In genomic region chr6:56699066-56699654, GRCh38 we compare ENCODE assay signal across 8 cellular contexts. TPM values are rescaled to one million over a fixed set of nuclear protein-coding genes. Genes with fewer than 3 reads are reported as not detected.
DNase-seq lines count a peak whose midpoint lies in the region; ATAC-seq and TF ChIP-seq lines count a peak whose summit lies in the region.

No MANE protein-coding gene starts in this region.

- no peaks in the 10 kb centered on the region for H3K27me3 Mint-ChIP-seq in MCF 10A (ENCODE audit: insufficient read depth, unreplicated experiment)

- CTCF ChIA-PET in MCF 10A (lab: Yijun Ruan, JAX), result interaction anchor here (0.6 to 3.7 kb wide), 25 partner anchors 9 to 479 kb away, joined by 3 to 22 read pairs (median 4); no protein-coding TSS in a partner anchor

- H3K36me3 Mint-ChIP-seq in MCF 10A (ENCODE audit: insufficient read depth, unreplicated experiment), result peaks cover 17% of the 10 kb centered on the region

- no peak overlapping the region for H3K27ac Mint-ChIP-seq in MCF 10A (ENCODE audit: low read depth, unreplicated experiment)

- H3K4me3 Mint-ChIP-seq in MCF 10A (ENCODE audit: unreplicated experiment), result no peak overlapping the region

- POLR2A ChIA-PET in MCF 10A (lab: Yijun Ruan, JAX), result interaction anchor here (0.6 to 3.8 kb wide), 18 partner anchors 9 to 104 kb away, joined by 3 to 20 read pairs (median 4); partner anchors contain the start of gene DST

- BruUV-seq in MCF 10A (replicated peaks; lab: Mats Ljungman, UMichigan), result no TSS peak

- peak; percentile 28 for TF ChIP-seq CTCF in GM12873 (IDR thresholded peaks at IDR 0.05; ENCODE audit: insufficient read depth, low read depth, low read length, missing control alignments)
- peak; percentile 37 for TF ChIP-seq CTCF in MCF 10A (IDR thresholded peaks at IDR 0.05; ENCODE audit: unreplicated experiment)

- DNase-seq in NCI-H1105 treated with DMSO at 0.1 percent for 48 hours (lab: John Stamatoyannopoulos, UW) (peak; percentile 75), MCF 10A (ENCODE audit: unreplicated experiment) (peak; percentile 46), lung microvascular endothelial cell (ENCODE audit: low read depth in 2 of 2) (peak; percentile 47 to 61), retina (no peak)

- intact Hi-C loops in MCF 10A (cut with micrococcal nuclease), result loop anchor here (1.0 kb wide), 1 partner anchor 62 kb away; no protein-coding TSS in a partner anchor

- H3K4me1 Mint-ChIP-seq in MCF 10A (ENCODE audit: insufficient read depth, unreplicated experiment), result peaks cover 16% of the 10 kb centered on the region

- no peaks in the 10 kb centered on the region for H3K9me3 Mint-ChIP-seq in MCF 10A (ENCODE audit: unreplicated experiment)

- ATAC-seq in GM21515 (IDR thresholded peaks at IDR 0.05; ENCODE audit: unreplicated experiment) (no peak), HG03571 (IDR thresholded peaks at IDR 0.05; ENCODE audit: unreplicated experiment) (no peak), GM19395 (IDR thresholded peaks at IDR 0.05; ENCODE audit: unreplicated experiment) (no peak)

RNA-seq across cellular contexts. Expression of gene DST, which starts 56.5 kb away (rescaled TPM):
- total RNA-seq in MCF 10A (2022) (356 and 370 TPM in 2 replicates), lung microvascular endothelial cell (148 and 176 TPM in 2 replicates)
